In genomic region chr19:31284621-31285020, GRCh38 we compare ENCODE assay signal across 26 cellular contexts.
"Had no signal": no experiment of that assay in that cellular context is flagged by ENCODE, and none has a peak within 500 bp of the region (broad histone marks: within the 10 kb centered on the region; RNA-seq: fewer than 3 reads in every experiment).

No MANE protein-coding gene starts in this region.

- H3K9ac ChIP-seq: neural progenitor cell, parathyroid adenoma had no signal

- DNase-seq: heart left ventricle; hypothalamus; immature natural killer cell; left ventricle myocardium inferior; naive thymus-derived CD8-positive, alpha-beta T cell; nephron progenitor cell; stimulated activated CD4-positive, alpha-beta T cell treated with anti-CD3 and anti-CD28 coated beads, Interleukin-12 subunit alpha, Interleukin-12 subunit beta, amount 100 ng/mL, for 4 hours; stimulated activated CD4-positive, alpha-beta T cell treated with anti-CD3 and anti-CD28 coated beads, Interleukin-15, amount 100 ng/mL, for 24 hours; stimulated activated CD4-positive, alpha-beta T cell treated with anti-CD3 and anti-CD28 coated beads, Interleukin-2, amount 100 ng/mL, for 24 hours; stimulated activated CD4-positive, alpha-beta T cell treated with anti-CD3 and anti-CD28 coated beads, Interleukin-4, amount 100 ng/mL, for 1 hour; stimulated activated naive B cell treated with anti-CD40 and anti-IgM and Interleukin-4, amounts not matched to agents 10 μg/mL and 1 μg/mL and 100 μg/mL, for 72 hours; stimulated activated naive CD8-positive, alpha-beta T cell treated with anti-CD3 and anti-CD28 coated beads, Interleukin-15, Interleukin-2, amounts not matched to agents 100 U/mL and 50 U/mL, for 24 hours; stomach; testis; thyroid gland; transverse colon; upper lobe of left lung had no signal

- H3K27me3 Mint-ChIP-seq: progenitor cell of endocrine pancreas; stimulated activated naive B cell treated with anti-CD40 and anti-IgM and Interleukin-4, amounts not matched to agents 10 μg/mL and 1 μg/mL and 100 μg/mL, for 72 hours had no signal

- H3K36me3 ChIP-seq: heart left ventricle, left ventricle myocardium inferior, neural progenitor cell, right atrium auricular region, right lobe of liver, thyroid gland, transverse colon, upper lobe of left lung, vagina had no signal

- H3K4me3 ChIP-seq: heart left ventricle, left ventricle myocardium inferior, lung, neural progenitor cell, right atrium auricular region, right lobe of liver, skin epidermis, stomach, testis, thyroid gland, transverse colon, upper lobe of left lung, vagina had no signal

- H3K36me3 Mint-ChIP-seq: immature natural killer cell; naive thymus-derived CD8-positive, alpha-beta T cell; neural progenitor cell; stimulated activated naive B cell treated with anti-CD40 and anti-IgM and Interleukin-4, amounts not matched to agents 10 μg/mL and 1 μg/mL and 100 μg/mL, for 72 hours had no signal

- FAIRE-seq: islet of Langerhans had no signal

- H3K4me1 Mint-ChIP-seq: stimulated activated naive B cell treated with anti-CD40 and anti-IgM and Interleukin-4, amounts not matched to agents 10 μg/mL and 1 μg/mL and 100 μg/mL, for 72 hours had no signal

- ATAC-seq: heart left ventricle; naive thymus-derived CD8-positive, alpha-beta T cell; right lobe of liver; stimulated activated naive B cell treated with anti-CD40 and anti-IgM and Interleukin-4, amounts not matched to agents 10 μg/mL and 1 μg/mL and 100 μg/mL, for 72 hours; stimulated activated naive CD8-positive, alpha-beta T cell treated with anti-CD3 and anti-CD28 coated beads, Interleukin-15, Interleukin-2, amounts not matched to agents 100 U/mL and 50 U/mL, for 24 hours had no signal

- H3K4me1 ChIP-seq: neural progenitor cell, parathyroid adenoma, right lobe of liver, upper lobe of left lung had no signal

- H3K27ac Mint-ChIP-seq: immature natural killer cell; naive thymus-derived CD8-positive, alpha-beta T cell; nephron progenitor cell; neural progenitor cell; progenitor cell of endocrine pancreas; stimulated activated naive B cell treated with anti-CD40 and anti-IgM and Interleukin-4, amounts not matched to agents 10 μg/mL and 1 μg/mL and 100 μg/mL, for 72 hours had no signal

- H3K4me3 Mint-ChIP-seq: immature natural killer cell; naive thymus-derived CD8-positive, alpha-beta T cell; nephron progenitor cell; neural progenitor cell; stimulated activated naive B cell treated with anti-CD40 and anti-IgM and Interleukin-4, amounts not matched to agents 10 μg/mL and 1 μg/mL and 100 μg/mL, for 72 hours had no signal

- H3K27me3 ChIP-seq: heart left ventricle, neural progenitor cell, right atrium auricular region, right lobe of liver, stomach, testis, thyroid gland, transverse colon, upper lobe of left lung, vagina had no signal

- H3K9me3 Mint-ChIP-seq: immature natural killer cell; naive thymus-derived CD8-positive, alpha-beta T cell; nephron progenitor cell; neural progenitor cell; stimulated activated naive B cell treated with anti-CD40 and anti-IgM and Interleukin-4, amounts not matched to agents 10 μg/mL and 1 μg/mL and 100 μg/mL, for 72 hours had no signal

- H3K27ac ChIP-seq: heart left ventricle, left ventricle myocardium inferior, neural progenitor cell, parathyroid adenoma, right atrium auricular region, right lobe of liver, skin epidermis, stomach, testis, transverse colon, upper lobe of left lung, vagina had no signal

- H3K9me3 ChIP-seq: heart left ventricle, left ventricle myocardium inferior, right atrium auricular region, right lobe of liver, stomach, testis, thyroid gland, transverse colon, upper lobe of left lung, vagina had no signal
